In genomic region chr1:116472431-116472961, GRCh38 we compare ENCODE assay signal across 14 cellular contexts.
DNase-seq lines count a peak whose midpoint lies in the region; ATAC-seq and TF ChIP-seq lines count a peak whose summit lies in the region.
"Had no signal": no experiment of that assay in that cellular context is flagged by ENCODE, and none has a peak within 500 bp of the region (broad histone marks: within the 10 kb centered on the region; RNA-seq: fewer than 3 reads in every experiment).

No MANE protein-coding gene starts in this region.

- WGBS in heart right ventricle, 2 donors = 54 to 60% methylated on average over 3 of the region's 3 CpGs

- no peaks in the 10 kb centered on the region for H3K36me3 ChIP-seq in BE2C
- no peaks in the 10 kb centered on the region for H3K36me3 ChIP-seq in heart right ventricle
- H3K36me3 ChIP-seq: MG63, Peyer's patch had no signal

- no peak overlapping the region for H3K27ac ChIP-seq in heart right ventricle
- H3K27ac ChIP-seq: BLaER1 treated with 17β-estradiol and CSF1 and Interleukin-3, amounts not matched to agents 10 nM and 100 nM had no signal

- H3K9me3 ChIP-seq in BE2C = no peaks in the 10 kb centered on the region
- H3K9me3 ChIP-seq in heart right ventricle = no peaks in the 10 kb centered on the region
- H3K9me3 ChIP-seq: BLaER1 treated with 17β-estradiol and CSF1 and Interleukin-3, amounts not matched to agents 10 nM and 100 nM; MG63; mucosa of descending colon; Peyer's patch had no signal

- intact Hi-C loops in heart right ventricle (cut with DNase I) = no loop called here

- no peak for ATAC-seq in HG03521 (IDR thresholded peaks at IDR 0.05; ENCODE audit: unreplicated experiment)
- no peak for ATAC-seq in heart right ventricle
- ATAC-seq: mucosa of descending colon had no signal

- TF ChIP-seq CTCF in BE2C (IDR thresholded peaks at IDR 0.05; ENCODE audit: low read depth, low read length) = no peak
- no peak for TF ChIP-seq CTCF in astrocyte of the cerebellum (IDR thresholded peaks at IDR 0.05; ENCODE audit: low read depth, low read length, missing control alignments)
- no peak for TF ChIP-seq CTCF in heart right ventricle (IDR thresholded peaks at IDR 0.05)

- H3K4me1 ChIP-seq in BE2C (peaks cover 61% of the 10 kb centered on the region), heart right ventricle (peaks cover 4 to 33% (median 25%) of the 10 kb centered on the region in 9 donors)

- in situ Hi-C loops in astrocyte of the cerebellum (cut with HindIII; ENCODE audit: low sequenced_read_pairs) = no loop called here

- H3K4me3 ChIP-seq in BE2C (ENCODE audit: low read depth, low read length) (no peak overlapping the region), astrocyte of the cerebellum (ENCODE audit: low read depth, low read length) (no peak overlapping the region), heart right ventricle (no peak overlapping the region)
- H3K4me3 ChIP-seq: BLaER1 treated with 17β-estradiol and CSF1 and Interleukin-3, amounts not matched to agents 10 nM and 100 nM; MG63; mucosa of descending colon; Peyer's patch had no signal

- DNase-seq in BE2C = peak; percentile 83
- peak; percentile 97 for DNase-seq in NCI-H187 treated with DMSO at 0.1 percent for 48 hours (lab: John Stamatoyannopoulos, UW)
- DNase-seq in astrocyte of the cerebellum (ENCODE audit: low read depth) = peak; percentile 51
- DNase-seq in left kidney (ENCODE audit: low read depth, low spot score) = peak; percentile 60
- DNase-seq in activated T-cell treated with anti-CD3 and anti-CD28 coated beads, Interleukin-2, amount 50 U/mL, for 1 hour = no peak
- no peak for DNase-seq in heart right ventricle
- DNase-seq in iPS-NIHi7 (ENCODE audit: extremely low spot score) = no peak
- DNase-seq: cerebellar nuclear complex, H7, MG63, Peyer's patch had no signal

- H3K27me3 ChIP-seq in BE2C (no peaks in the 10 kb centered on the region), heart right ventricle (no peaks in the 10 kb centered on the region)
- H3K27me3 ChIP-seq: BLaER1 treated with 17β-estradiol and CSF1 and Interleukin-3, amounts not matched to agents 10 nM and 100 nM; MG63; Peyer's patch had no signal

Comparison
In these comparisons a context has a peak if more than half of its experiments do, and no peak if none do; other contexts are left out.
1. DNase-seq: peak in BE2C (single experiment), NCI-H187 treated with DMSO at 0.1 percent for 48 hours (single experiment), astrocyte of the cerebellum (single experiment) and left kidney (single experiment); none in activated T-cell treated with anti-CD3 and anti-CD28 coated beads, Interleukin-2, amount 50 U/mL, for 1 hour (single experiment), heart right ventricle (0 of 2) and iPS-NIHi7 (single experiment).